ENCODE assay signal across 8 cellular contexts in the genomic region with DNA sequence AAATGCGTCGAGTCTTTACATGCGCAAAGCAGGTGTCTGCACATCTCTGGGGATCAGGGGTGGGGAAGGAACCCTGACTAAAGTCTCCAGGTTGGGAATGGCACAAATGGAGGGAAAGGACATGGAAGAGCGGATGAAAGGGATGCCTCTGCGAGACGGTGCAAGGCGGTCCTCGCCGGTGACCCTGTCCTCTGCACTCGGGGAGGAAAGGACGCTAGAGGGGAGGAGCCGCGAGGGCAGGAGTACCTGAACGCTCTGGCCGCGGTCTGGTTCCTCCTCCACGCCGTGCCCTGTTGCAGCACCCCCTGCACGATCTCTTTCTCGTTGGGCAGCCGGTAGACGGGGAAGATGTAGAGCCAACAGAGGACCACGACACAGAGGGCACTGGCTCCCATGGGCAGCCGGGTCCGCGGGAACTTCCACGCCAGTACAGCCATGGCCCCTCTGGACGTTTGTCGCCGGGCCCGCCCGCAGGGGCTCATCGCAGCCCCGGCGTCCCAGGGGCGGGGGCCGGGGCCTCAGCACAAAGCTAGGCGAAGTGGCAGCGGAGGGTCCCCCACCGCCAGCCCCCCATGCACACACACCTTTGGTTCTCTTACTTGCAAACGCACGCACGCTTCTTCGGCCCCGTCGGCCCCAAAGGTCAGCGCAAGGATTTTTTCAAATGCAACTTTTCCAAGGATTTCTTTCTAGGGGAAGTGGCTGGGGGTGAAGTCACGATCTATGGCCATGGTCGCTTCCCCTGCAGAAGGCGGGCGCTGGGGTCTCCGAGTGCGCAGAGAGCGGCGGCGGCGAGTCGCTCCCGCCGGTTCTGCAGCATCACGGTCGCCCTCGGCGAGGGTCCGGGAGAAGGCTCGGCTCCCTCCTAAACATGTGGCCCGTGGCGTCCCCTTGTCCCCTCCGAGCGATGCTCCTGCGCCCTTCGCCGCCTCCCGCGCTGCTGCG. TPM values are rescaled to one million over a fixed set of nuclear protein-coding genes. Genes with fewer than 3 reads are reported as not detected.
DNase-seq lines count a peak whose midpoint lies in the region; ATAC-seq and TF ChIP-seq lines count a peak whose summit lies in the region.

No MANE protein-coding gene starts in this region.

- H3K9me3 ChIP-seq in RWPE2 (ENCODE audit: severe bottlenecking) (no peaks in the 10 kb centered on the region), lung (ENCODE audit: control insufficient read depth in 2 of 2, insufficient read depth in 1 of 2, low read length in 1 of 2) (no peaks in the 10 kb centered on the region), thymus (ENCODE audit: control insufficient read depth) (no peaks in the 10 kb centered on the region)

- POLR2A ChIA-PET in BJ (lab: Charles Lee), result no interaction called here

- ATAC-seq in RWPE2 (ENCODE audit: low read depth) (no peak), lung (ENCODE audit: insufficient read depth, low FRiP score) (no peak), GM18858 (IDR thresholded peaks at IDR 0.05; ENCODE audit: unreplicated experiment) (no peak)

- no peaks in the 10 kb centered on the region for H3K36me3 ChIP-seq in BJ (ENCODE audit: control insufficient read depth, insufficient read depth, low read length)
- H3K36me3 ChIP-seq in RWPE2 (ENCODE audit: low read depth), result no peaks in the 10 kb centered on the region
- no peaks in the 10 kb centered on the region for H3K36me3 ChIP-seq in lung (ENCODE audit: control insufficient read depth in 2 of 2, insufficient read depth in 2 of 2, low read length in 2 of 2)
- H3K36me3 ChIP-seq in thymus (ENCODE audit: control insufficient read depth, insufficient read depth), result no peaks in the 10 kb centered on the region

- no peaks in the 10 kb centered on the region for H3K4me1 ChIP-seq in RWPE2 (ENCODE audit: insufficient read depth, poor library complexity, severe bottlenecking)
- H3K4me1 ChIP-seq in lung (ENCODE audit: control insufficient read depth in 2 of 2, insufficient read depth in 2 of 2, low read length in 2 of 2), result peaks cover 0 to 8% of the 10 kb centered on the region in 2 donors
- H3K4me1 ChIP-seq in thymus (ENCODE audit: control insufficient read depth, insufficient read depth, low read length), result peaks cover 2% of the 10 kb centered on the region

- TF ChIP-seq CTCF in BJ (IDR thresholded peaks at IDR 0.05; ENCODE audit: insufficient read depth, low read depth, low read length) (no peak), RWPE2 (IDR thresholded peaks at IDR 0.05; ENCODE audit: poor library complexity, severe bottlenecking) (no peak), lung (IDR thresholded peaks at IDR 0.05; ENCODE audit: control extremely low read depth, extremely low read depth) (no peak)

- CTCF ChIA-PET in BJ (lab: Yijun Ruan, JAX), result interaction anchor here (0.7 to 1.9 kb wide), 2 partner anchors 103 to 202 kb away, joined by 3 to 5 read pairs; no protein-coding TSS in a partner anchor

- H3K4me3 ChIP-seq in BJ (ENCODE audit: low read depth, low read length) (peak overlapping the region; percentile 26; the same call in 1 of the 2 replicates), RWPE2 (ENCODE audit: severe bottlenecking) (peak overlapping the region; percentile 39), lung (peak overlapping the region; percentile 27), thymus (ENCODE audit: low read length) (peak overlapping the region; percentile 39)

- no peak for DNase-seq in BJ (ENCODE audit: low read depth)
- no peak for DNase-seq in RWPE2 (ENCODE audit: low spot score)
- DNase-seq in cerebellum (ENCODE audit: low spot score), result peak; percentile 61
- no peak for DNase-seq in lung (ENCODE audit: low spot score)
- no peak for DNase-seq in NCI-H524 treated with DMSO at 0.1 percent for 48 hours (lab: John Stamatoyannopoulos, UW)
- no peak for DNase-seq in GF-D8 (lab: John Stamatoyannopoulos, UW)

- H3K27ac ChIP-seq in RWPE2 (ENCODE audit: poor library complexity, severe bottlenecking), result no peak overlapping the region
- peak overlapping the region in 1 of 2 donors; percentile 35 for H3K27ac ChIP-seq in lung (ENCODE audit: low read depth in 1 of 2, low read length in 1 of 2)
- no peak overlapping the region for H3K27ac ChIP-seq in thymus (ENCODE audit: low read depth)

- 2 to 3% methylated on average over 68 to 76 of the region's 76 CpGs for WGBS in lung, 2 donors
- 3% methylated on average over 76 of the region's 76 CpGs for WGBS in thymus

- H3K27me3 ChIP-seq in BJ (ENCODE audit: control insufficient read depth, insufficient read depth, low read length) (peaks cover 22% of the 10 kb centered on the region), RWPE2 (ENCODE audit: insufficient read depth, poor library complexity, severe bottlenecking) (no peaks in the 10 kb centered on the region), lung (ENCODE audit: control insufficient read depth, insufficient read depth) (no peaks in the 10 kb centered on the region), thymus (ENCODE audit: control insufficient read depth, insufficient read depth) (peaks cover 27% of the 10 kb centered on the region)

RNA-seq across cellular contexts. Expression of a gene that starts 0.5 kb away (rescaled TPM):
- polyA plus RNA-seq in BJ (2011; rRNA removed) (not detected in 2 replicates), lung (1 to 10 TPM; 1.2 to 1.7 TPM), thymus (2.3 TPM)
- not detected in 2 replicates for polyA minus RNA-seq in BJ (2011; rRNA and poly(A)+ RNA removed)
- total RNA-seq in cerebellum (67.5 TPM), lung (10 to 100 TPM in 1 of 2 donors, 1 to 10 TPM in 1; 5.3 to 20.9 TPM)
